In the genomic region with DNA sequence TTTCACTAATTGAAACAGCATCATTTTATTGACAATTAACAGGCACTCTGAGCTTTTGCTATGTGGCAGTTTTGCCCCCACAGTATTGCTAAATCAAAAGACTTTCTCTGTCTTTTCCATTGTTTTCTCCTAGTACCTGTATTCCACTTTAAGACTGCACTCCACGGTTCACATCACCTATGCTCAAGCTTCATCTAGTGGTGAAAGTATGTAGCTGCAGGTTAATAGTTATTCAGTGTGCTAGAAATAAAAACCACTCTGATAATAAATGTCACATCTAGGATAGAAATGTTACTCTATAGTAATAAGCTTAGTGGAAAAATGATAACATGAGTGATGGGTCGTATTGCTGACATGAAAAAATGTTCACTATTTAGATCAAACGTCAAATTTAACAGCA, we compare ENCODE assay signal across 8 cellular contexts. TPM values are rescaled to one million over a fixed set of nuclear protein-coding genes. Genes with fewer than 3 reads are reported as not detected.
A peak's percentile ranks its signal among the peaks of the same experiment; 100 is the strongest.
DNase-seq lines count a peak whose midpoint lies in the region; ATAC-seq, FAIRE-seq and TF ChIP-seq lines count a peak whose summit lies in the region.

No MANE protein-coding gene starts in this region.

- peak; percentile 63 for TF ChIP-seq CTCF in kidney epithelial cell (IDR thresholded peaks at IDR 0.05; ENCODE audit: insufficient read depth, low read length, poor library complexity, severe bottlenecking)

- H3K4me3 ChIP-seq in kidney epithelial cell (ENCODE audit: low read depth, low read length), result no peak overlapping the region
- no peak overlapping the region for H3K4me3 ChIP-seq in right cardiac atrium (ENCODE audit: low read length)

- intact Hi-C loops in right cardiac atrium (cut with DNase I), result no loop called here

- 54% methylated on average over 3 of the region's 3 CpGs for whole genome bisulfite sequencing in right cardiac atrium

- H3K36me3 ChIP-seq in kidney epithelial cell (ENCODE audit: control insufficient read depth, insufficient read depth, low read length), result peaks cover 1% of the 10 kb centered on the region

- H3K27ac ChIP-seq in right cardiac atrium (ENCODE audit: low read length), result no peak overlapping the region

- in situ Hi-C loops in SK-MEL-5 (cut with HindIII; ENCODE audit: low pct_unique_long_range_greater_than_20kb, low sequenced_read_pairs), result no loop called here

- peak; percentile 65 for FAIRE-seq in A204.1 (lab: Jason Lieb, UNC)

- TF ChIP-seq POLR2A in GM18505 (IDR thresholded peaks at IDR 0.05; ENCODE audit: borderline replicate concordance, extremely low read depth, insufficient read depth, insufficient read length), result no peak

- ATAC-seq in GM18505 (IDR thresholded peaks at IDR 0.05; ENCODE audit: unreplicated experiment) (peak; percentile 66), HG03175 (IDR thresholded peaks at IDR 0.05; ENCODE audit: unreplicated experiment) (peak; percentile 74), right cardiac atrium (no peak)

- H3K9me3 ChIP-seq in right cardiac atrium (ENCODE audit: control insufficient read depth, low read length), result no peaks in the 10 kb centered on the region

- H3K27me3 ChIP-seq in kidney epithelial cell (ENCODE audit: control insufficient read depth, insufficient read depth, low read length), result no peaks in the 10 kb centered on the region
- H3K27me3 ChIP-seq in right cardiac atrium (ENCODE audit: control insufficient read depth, insufficient read depth), result no peaks in the 10 kb centered on the region

- no peaks in the 10 kb centered on the region for H3K4me1 ChIP-seq in right cardiac atrium (ENCODE audit: control insufficient read depth, insufficient read depth, low read length)

- DNase-seq in SK-MEL-5 (ENCODE audit: low read depth, low spot score) (peak; percentile 40), kidney epithelial cell (ENCODE audit: low read depth) (no peak), SK-N-DZ (ENCODE audit: low spot score) (no peak), right cardiac atrium (no peak)
- DNase-seq in activated effector memory CD4-positive, alpha-beta T cell treated with anti-CD3 and anti-CD28 coated beads, Interleukin-2, amount 50 U/mL, for 16 hours, result no peak

RNA-seq across cellular contexts. Expression of a gene that starts 24.6 kb away (rescaled TPM):
- 10.8 and 11.1 TPM in 2 replicates for total RNA-seq in SK-MEL-5 (2014; rRNA removed; shearing (Covaris generic))
- 17.6 and 29.3 TPM in 2 replicates for polyA plus RNA-seq in SK-MEL-5 (2015; cell fraction: cytosol; rRNA removed)
- 23.5 and 29.7 TPM in 2 replicates for polyA plus RNA-seq in SK-MEL-5 (2015; cell fraction: nucleus; rRNA removed)
- total RNA-seq in kidney epithelial cell, result 32.0 and 46.8 TPM in 2 replicates
- 115 and 124 TPM in 2 replicates for polyA plus RNA-seq in SK-N-DZ (2014; cell fraction: cytosol; rRNA removed)
- polyA plus RNA-seq in SK-N-DZ (2014; cell fraction: nucleus; rRNA removed), result 65.7 and 100 TPM in 2 replicates
- total RNA-seq in right cardiac atrium, result 10 to 100 TPM in 1 of 4 donors, 1 to 10 TPM in 3; 6.6 to 10.3 (median 8.6) TPM
- polyA plus RNA-seq in right cardiac atrium, result 6.4 TPM

RNA-seq across cellular contexts. Expression of a gene that starts 25.7 kb away (rescaled TPM):
- total RNA-seq in SK-MEL-5 (2014; rRNA removed; shearing (Covaris generic)), result 103 and 108 TPM in 2 replicates
- polyA plus RNA-seq in SK-MEL-5 (2015; cell fraction: cytosol; rRNA removed), result 47.5 and 66.2 TPM in 2 replicates
- 65.0 and 88.4 TPM in 2 replicates for polyA plus RNA-seq in SK-MEL-5 (2015; cell fraction: nucleus; rRNA removed)
- total RNA-seq in kidney epithelial cell (126 and 138 TPM in 2 replicates), right cardiac atrium (10 to 100 TPM; 34.3 to 51.7 (median 37.4) TPM)
- 71.2 and 99.6 TPM in 2 replicates for polyA plus RNA-seq in SK-N-DZ (2014; cell fraction: cytosol; rRNA removed)
- polyA plus RNA-seq in SK-N-DZ (2014; cell fraction: nucleus; rRNA removed), result 122 and 137 TPM in 2 replicates
- polyA plus RNA-seq in right cardiac atrium, result 11.5 TPM

Comparison
In these comparisons a context has a peak if more than half of its experiments do, and no peak if none do; other contexts are left out.
1. ATAC-seq: peak in GM18505 (single experiment) and HG03175 (single experiment); none in right cardiac atrium (0 of 2).